8 cellular contexts compared by ENCODE assay signal in genomic region chr3:23807161-23808015, GRCh38. TPM values are rescaled to one million over a fixed set of nuclear protein-coding genes. Genes with fewer than 3 reads are reported as not detected.
DNase-seq lines count a peak whose midpoint lies in the region; ATAC-seq and TF ChIP-seq lines count a peak whose summit lies in the region.

No MANE protein-coding gene starts in this region.

- ATAC-seq in HG03175 (IDR thresholded peaks at IDR 0.05; ENCODE audit: unreplicated experiment) = no peak

- H3K4me2 ChIP-seq in OCI-LY7 (ENCODE audit: low read length) = peak overlapping the region; percentile 70

- 14 to 21% methylated on average over 9 to 14 of the region's 14 CpGs for WGBS in transverse colon (ENCODE audit: low coverage in 1 of 2), 2 donors

- peaks cover 38% of the 10 kb centered on the region for H3K36me3 ChIP-seq in OCI-LY7 (ENCODE audit: insufficient read depth, low read length)
- H3K36me3 ChIP-seq in colonic mucosa = no peaks in the 10 kb centered on the region
- H3K36me3 ChIP-seq in transverse colon = no peaks in the 10 kb centered on the region

- CTCF ChIA-PET in OCI-LY7 (lab: Charles Lee; ENCODE audit: unreplicated experiment) = interaction anchor here (1.1 kb wide), 1 partner anchor 287 kb away, joined by 3 read pairs; no protein-coding TSS in a partner anchor

- DNase-seq in T-helper 2 cell treated with Interferon-gamma antibody and Interleukin-4, amounts not matched to agents 5 μg/mL and 100 μg/mL, for 36 hours (ENCODE audit: low spot score) = no peak
- DNase-seq in T-helper 2 cell (no peak), OCI-LY7 (ENCODE audit: low spot score) (peak; percentile 26), colonic mucosa (peak; percentile 35), lung microvascular endothelial cell (ENCODE audit: low read depth in 2 of 2) (peak; percentile 34 to 41), transverse colon (no peak), GM10266 (ENCODE audit: extremely low spot score) (no peak)

- TF ChIP-seq POLR2A in transverse colon (IDR thresholded peaks at IDR 0.05) = no peak

- peaks cover 60% of the 10 kb centered on the region for H3K4me1 ChIP-seq in OCI-LY7 (ENCODE audit: insufficient read depth, low read length, poor library complexity, severe bottlenecking)
- peaks cover 5% of the 10 kb centered on the region for H3K4me1 ChIP-seq in colonic mucosa
- H3K4me1 ChIP-seq in transverse colon = peaks cover 17 to 61% (median 38%) of the 10 kb centered on the region in 4 donors

- in situ Hi-C loops in transverse colon (cut with MboI; ENCODE audit: low pct_ligation_motif_present in 1 of 4, low pct_unique_long_range_greater_than_20kb in 1 of 4, low sequenced_read_pairs in 3 of 4) = no loop called here

- H3K4me1 Mint-ChIP-seq in T-helper 2 cell treated with Interferon-gamma antibody and Interleukin-4, amounts not matched to agents 5 μg/mL and 100 μg/mL, for 36 hours (ENCODE audit: low read depth) = peaks cover 45% of the 10 kb centered on the region

- BruUV-seq in OCI-LY7 (replicated peaks; lab: Mats Ljungman, UMichigan) = TSS peak; percentile 71

- H3K9me2 ChIP-seq in OCI-LY7 (ENCODE audit: insufficient read depth, low read length) = no peaks in the 10 kb centered on the region

- POLR2A ChIA-PET in OCI-LY7 (lab: Charles Lee) = interaction anchor here (0.6 to 2.3 kb wide), 15 partner anchors 9 to 407 kb away, joined by 3 to 10 read pairs (median 4); no protein-coding TSS in a partner anchor

- peaks cover 57% of the 10 kb centered on the region; the same call in 1 of the 2 replicates for H3K79me2 ChIP-seq in OCI-LY7 (ENCODE audit: insufficient read depth, low read depth, low read length)

- H3K27me3 Mint-ChIP-seq in T-helper 2 cell treated with Interferon-gamma antibody and Interleukin-4, amounts not matched to agents 5 μg/mL and 100 μg/mL, for 36 hours (ENCODE audit: low read depth) = peaks cover 36% of the 10 kb centered on the region

- peaks cover 36% of the 10 kb centered on the region for H3K36me3 Mint-ChIP-seq in T-helper 2 cell treated with Interferon-gamma antibody and Interleukin-4, amounts not matched to agents 5 μg/mL and 100 μg/mL, for 36 hours (ENCODE audit: low read depth)

- peak overlapping the region; percentile 94 for H3K27ac Mint-ChIP-seq in T-helper 2 cell treated with Interferon-gamma antibody and Interleukin-4, amounts not matched to agents 5 μg/mL and 100 μg/mL, for 36 hours

- H3K9ac ChIP-seq in colonic mucosa (ENCODE audit: low read depth in 2 of 2, low read length in 2 of 2) = peak overlapping the region; percentile 74 to 77

- peak overlapping the region; percentile 47 for H3K27ac ChIP-seq in OCI-LY7 (ENCODE audit: low read depth, low read length, poor library complexity, severe bottlenecking)
- peak overlapping the region; percentile 67 for H3K27ac ChIP-seq in colonic mucosa
- H3K27ac ChIP-seq in transverse colon = peak overlapping the region; percentile 86 to 95 (median 88)

- H3K4me3 Mint-ChIP-seq in T-helper 2 cell treated with Interferon-gamma antibody and Interleukin-4, amounts not matched to agents 5 μg/mL and 100 μg/mL, for 36 hours = peak overlapping the region; percentile 95

- H3K9me3 ChIP-seq in OCI-LY7 (ENCODE audit: low read length) (no peaks in the 10 kb centered on the region), colonic mucosa (no peaks in the 10 kb centered on the region), transverse colon (no peaks in the 10 kb centered on the region)

- H3K27me3 ChIP-seq in colonic mucosa = no peaks in the 10 kb centered on the region
- H3K27me3 ChIP-seq in transverse colon = no peaks in the 10 kb centered on the region

- no peak for TF ChIP-seq CTCF in OCI-LY7 (conservative IDR thresholded peaks at IDR 0.05; ENCODE audit: low read length)
- no peak for TF ChIP-seq CTCF in colonic mucosa (IDR thresholded peaks at IDR 0.05)
- TF ChIP-seq CTCF in transverse colon (IDR thresholded peaks at IDR 0.05) = no peak
- TF ChIP-seq CTCF in GM10266 (IDR thresholded peaks at IDR 0.05; ENCODE audit: control insufficient read depth, insufficient read depth, low read depth, missing control alignments) = no peak

- H4K20me1 ChIP-seq in OCI-LY7 (ENCODE audit: insufficient read depth, low read length) = peaks cover 21% of the 10 kb centered on the region; the same call in 1 of the 2 replicates

- intact Hi-C loops in OCI-LY7 (cut with micrococcal nuclease; ENCODE audit: unreplicated experiment) (loop anchor here (2.0 to 10.0 kb wide), 9 partner anchors 59 to 883 kb away; partner anchors contain the start of genes NKIRAS1, NR1D2, RPL15 and UBE2E2), colonic mucosa (cut with DNase I) (no loop called here), transverse colon (cut with DNase I; ENCODE audit: low total_unique reads) (no loop called here)

- peak overlapping the region; percentile 85 for H3K4me3 ChIP-seq in OCI-LY7 (ENCODE audit: low read depth, low read length, poor library complexity, severe bottlenecking)
- H3K4me3 ChIP-seq in colonic mucosa = peak overlapping the region; percentile 87
- H3K4me3 ChIP-seq in transverse colon = peak overlapping the region; percentile 89 to 98 (median 97)

- no peaks in the 10 kb centered on the region for H3K9me3 Mint-ChIP-seq in T-helper 2 cell treated with Interferon-gamma antibody and Interleukin-4, amounts not matched to agents 5 μg/mL and 100 μg/mL, for 36 hours

- no peak for TF ChIP-seq EP300 in transverse colon (IDR thresholded peaks at IDR 0.05; ENCODE audit: low read depth)

- no peak overlapping the region for H2AFZ ChIP-seq in OCI-LY7 (ENCODE audit: low read length)

RNA-seq across cellular contexts. Expression of gene UBE2E1, which starts 1.6 kb away (rescaled TPM):
- 96.7 and 126 TPM in 2 replicates for total RNA-seq in OCI-LY7 (2014; rRNA removed; shearing (Covaris generic))
- total RNA-seq in OCI-LY7 (2022) (142 and 167 TPM in 2 replicates), colonic mucosa (10 to 100 TPM; 68.6 to 81.7 TPM), lung microvascular endothelial cell (98.8 and 106 TPM in 2 replicates), transverse colon (100 to 1,000 TPM in 1 of 4 donors, 10 to 100 TPM in 3; 62.0 to 109 (median 76.9) TPM)

Comparison
In these comparisons a context has a peak if more than half of its experiments do, and no peak if none do; other contexts are left out.
1. DNase-seq: peak in OCI-LY7 (single experiment), colonic mucosa (single experiment) and lung microvascular endothelial cell (2 of 2); none in T-helper 2 cell treated with Interferon-gamma antibody and Interleukin-4, amounts not matched to agents 5 μg/mL and 100 μg/mL, for 36 hours (single experiment), T-helper 2 cell (0 of 5), transverse colon (single experiment) and GM10266 (single experiment).
2. Peak in every context shown above with its lines, with median percentiles within 50 percentile points of each other: H3K27ac ChIP-seq and H3K4me3 ChIP-seq.